ENCODE assay signal across 13 cellular contexts in genomic region chr15:82641129-82641798, GRCh38. TPM values are rescaled to one million over a fixed set of nuclear protein-coding genes. Genes with fewer than 3 reads are reported as not detected.
"Had no signal": no experiment of that assay in that cellular context is flagged by ENCODE, and none has a peak within 500 bp of the region (broad histone marks: within the 10 kb centered on the region; RNA-seq: fewer than 3 reads in every experiment).

No MANE protein-coding gene starts in this region.

- H3K4me3 Mint-ChIP-seq: activated naive CD4-positive, alpha-beta T cell treated with anti-CD3 and anti-CD28 coated beads, Interleukin-2, amount 10 ng/mL, durations not matched to agents 7 days and 5 days; immature natural killer cell had no signal

- H3K36me3 Mint-ChIP-seq: activated naive CD4-positive, alpha-beta T cell treated with anti-CD3 and anti-CD28 coated beads, Interleukin-2, amount 10 ng/mL, durations not matched to agents 7 days and 5 days; immature natural killer cell had no signal

- H3K9me3 Mint-ChIP-seq: activated naive CD4-positive, alpha-beta T cell treated with anti-CD3 and anti-CD28 coated beads, Interleukin-2, amount 10 ng/mL, durations not matched to agents 7 days and 5 days; activated T-helper 2 cell treated with anti-CD3 and anti-CD28 coated beads, Interferon-gamma antibody, Interleukin-2, Interleukin-4, amounts not matched to agents 10 μg/mL and 5 μg/mL and 100 μg/mL, durations not matched to agents 14 hours and 24 hours and 36 hours had no signal

- H3K4me3 ChIP-seq: heart left ventricle, right lobe of liver, smooth muscle cell, transverse colon had no signal

- H3K27ac Mint-ChIP-seq: activated naive CD4-positive, alpha-beta T cell treated with anti-CD3 and anti-CD28 coated beads, Interleukin-2, amount 10 ng/mL, durations not matched to agents 7 days and 5 days; activated T-helper 2 cell treated with anti-CD3 and anti-CD28 coated beads, Interferon-gamma antibody, Interleukin-2, Interleukin-4, amounts not matched to agents 10 μg/mL and 5 μg/mL and 100 μg/mL, durations not matched to agents 14 hours and 24 hours and 36 hours; immature natural killer cell had no signal

- H3K36me3 ChIP-seq: heart left ventricle, right lobe of liver, transverse colon had no signal

- ATAC-seq: heart left ventricle, right lobe of liver had no signal

- DNase-seq: activated naive CD4-positive, alpha-beta T cell treated with anti-CD3 and anti-CD28 coated beads, Interleukin-2, amount 10 ng/mL, durations not matched to agents 7 days and 5 days; activated T-cell treated with anti-CD3 and anti-CD28 coated beads, Interleukin-2, amount 50 U/mL, for 1 hour; heart left ventricle; immature natural killer cell; right lobe of liver; stimulated activated CD4-positive, alpha-beta T cell treated with anti-CD3 and anti-CD28 coated beads, Interleukin-4, amount 100 ng/mL, for 4 hours; stimulated activated CD8-positive, alpha-beta memory T cell treated with anti-CD3 and anti-CD28 coated beads, Interleukin-4, amount 100 ng/mL, for 48 hours; stimulated activated naive CD4-positive, alpha-beta T cell treated with Interleukin-2 at 50 U/mL for 16 hours; transverse colon had no signal

- H3K9me3 ChIP-seq: heart left ventricle, right lobe of liver, transverse colon had no signal

RNA-seq across cellular contexts. Expression of gene CPEB1, which starts 5.9 kb away (rescaled TPM):
- total RNA-seq: activated T-helper 2 cell treated with anti-CD3 and anti-CD28 coated beads, Interferon-gamma antibody, Interleukin-2, Interleukin-4, amounts not matched to agents 10 μg/mL and 5 μg/mL and 100 μg/mL, durations not matched to agents 14 hours and 24 hours and 36 hours; dermis microvascular lymphatic vessel endothelial cell; right lobe of liver; T-helper 2 cell treated with Interferon-gamma antibody and Interleukin-4, amounts not matched to agents 100 ng/mL and 5 ng/mL, for 36 hours had no signal
